In genomic region chr11:113532697-113533424, GRCh38 we compare ENCODE assay signal across 1 cellular context.
TF ChIP-seq lines count a peak whose summit lies in the region.

No MANE protein-coding gene starts in this region.

TF ChIP-seq in GM23338, 12 proteins besides CTCF, POLR2A, EP300 and RAD21 (continued from another document):
- TF ChIP-seq ZNF462 (CRISPR knock-in tag; IDR thresholded peaks at IDR 0.05): no peak
- TF ChIP-seq CREB1 (CRISPR knock-in tag; IDR thresholded peaks at IDR 0.05; ENCODE audit: low read depth): no peak
- no peak for TF ChIP-seq EZH2 (IDR thresholded peaks at IDR 0.05; ENCODE audit: low read depth, unreplicated experiment)
- no peak for TF ChIP-seq ZNF114 (CRISPR knock-in tag; IDR thresholded peaks at IDR 0.05)
- no peak for TF ChIP-seq POLR2AphosphoS5 (IDR thresholded peaks at IDR 0.05; ENCODE audit: low read depth)
- TF ChIP-seq ETS1 (IDR thresholded peaks at IDR 0.05): no peak
